8 cellular contexts compared by ENCODE assay signal in the genomic region with DNA sequence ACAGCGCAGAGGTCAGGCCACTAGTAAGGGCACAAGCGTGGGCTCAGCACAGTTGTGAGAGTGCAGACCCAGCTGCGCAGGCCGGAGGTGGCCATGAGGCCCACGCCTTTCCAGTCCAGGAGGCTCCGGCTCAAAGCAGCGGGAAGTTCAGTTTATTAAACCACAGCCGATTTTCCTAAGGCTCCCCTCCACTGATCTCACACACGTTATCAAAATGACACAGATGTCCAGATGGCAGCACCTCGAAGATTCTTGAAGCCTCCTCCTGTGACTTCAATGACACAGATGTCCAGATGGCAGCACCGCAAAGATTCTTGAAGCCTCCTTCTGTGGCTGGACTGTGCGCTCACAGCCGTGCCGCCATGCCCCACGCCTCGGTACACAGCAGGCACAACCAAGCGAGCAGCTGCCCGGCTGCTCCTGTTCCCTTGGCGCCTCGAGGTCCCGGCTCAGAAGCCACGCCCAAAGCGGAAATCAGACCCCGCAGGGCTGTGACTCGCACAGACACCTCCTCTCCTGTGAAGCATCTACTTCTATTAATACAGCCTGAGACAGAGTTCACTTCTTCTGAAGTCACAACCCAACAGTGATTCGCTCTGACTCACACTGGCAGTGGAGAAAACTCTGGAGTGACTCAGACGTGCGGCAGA.
DNase-seq lines count a peak whose midpoint lies in the region; TF ChIP-seq lines count a peak whose summit lies in the region.

No MANE protein-coding gene starts in this region.

- CTCF ChIA-PET in MCF 10A (lab: Yijun Ruan, JAX) = no interaction called here

- BruUV-seq in MCF 10A (replicated peaks; lab: Mats Ljungman, UMichigan) = no TSS peak

- H3K27me3 Mint-ChIP-seq in MCF 10A (ENCODE audit: insufficient read depth, unreplicated experiment) (no peaks in the 10 kb centered on the region), mesothelial cell of epicardium (ENCODE audit: low read depth) (no peaks in the 10 kb centered on the region)

- POLR2A ChIA-PET in MCF 10A (lab: Yijun Ruan, JAX) = no interaction called here

- no peaks in the 10 kb centered on the region for H3K27me3 ChIP-seq in breast epithelium
- H3K27me3 ChIP-seq in SJSA1 (replicated peaks) = no peaks in the 10 kb centered on the region
- no peaks in the 10 kb centered on the region for H3K27me3 ChIP-seq in effector memory CD4-positive, alpha-beta T cell (replicated peaks; ENCODE audit: control insufficient read depth, insufficient read depth, low read length, poor library complexity, severe bottlenecking)

- H3K36me3 ChIP-seq in breast epithelium (no peaks in the 10 kb centered on the region), SJSA1 (peaks cover 13% of the 10 kb centered on the region)
- H3K36me3 ChIP-seq in effector memory CD4-positive, alpha-beta T cell (ENCODE audit: control insufficient read depth, insufficient read depth, low read length) = no peaks in the 10 kb centered on the region

- H3K27ac ChIP-seq in breast epithelium (peak overlapping the region in 1 of 2 donors; percentile 1), SJSA1 (peak overlapping the region; percentile 13)
- H3K27ac ChIP-seq in effector memory CD4-positive, alpha-beta T cell (ENCODE audit: insufficient read depth, low read length, poor library complexity, severe bottlenecking) = no peak overlapping the region

- H3K9me3 ChIP-seq in breast epithelium = no peaks in the 10 kb centered on the region
- H3K9me3 ChIP-seq in SJSA1 (replicated peaks) = no peaks in the 10 kb centered on the region
- no peaks in the 10 kb centered on the region for H3K9me3 ChIP-seq in effector memory CD4-positive, alpha-beta T cell (ENCODE audit: control insufficient read depth, low read length)

- H3K4me1 Mint-ChIP-seq in MCF 10A (ENCODE audit: insufficient read depth, unreplicated experiment) = peaks cover 27% of the 10 kb centered on the region
- peaks cover 29% of the 10 kb centered on the region for H3K4me1 Mint-ChIP-seq in mesothelial cell of epicardium

- H3K27ac Mint-ChIP-seq in MCF 10A (ENCODE audit: low read depth, unreplicated experiment) = peak overlapping the region; percentile 69
- peak overlapping the region; percentile 25 for H3K27ac Mint-ChIP-seq in mesothelial cell of epicardium

- H3K36me3 Mint-ChIP-seq in MCF 10A (ENCODE audit: insufficient read depth, unreplicated experiment) = peaks cover 5% of the 10 kb centered on the region
- H3K36me3 Mint-ChIP-seq in mesothelial cell of epicardium = peaks cover 13% of the 10 kb centered on the region

- no peaks in the 10 kb centered on the region for H3K9me3 Mint-ChIP-seq in MCF 10A (ENCODE audit: unreplicated experiment)
- no peaks in the 10 kb centered on the region for H3K9me3 Mint-ChIP-seq in mesothelial cell of epicardium

- no peaks in the 10 kb centered on the region for H3K4me1 ChIP-seq in breast epithelium
- H3K4me1 ChIP-seq in SJSA1 (replicated peaks) = peaks cover 48% of the 10 kb centered on the region
- H3K4me1 ChIP-seq in effector memory CD4-positive, alpha-beta T cell (ENCODE audit: control insufficient read depth, insufficient read depth, low read length, poor library complexity, severe bottlenecking) = no peaks in the 10 kb centered on the region

- intact Hi-C loops in MCF 10A (cut with micrococcal nuclease) = loop anchor here (1.0 kb wide), 1 partner anchor 65 kb away; no protein-coding TSS in a partner anchor
- intact Hi-C loops in breast epithelium (cut with DNase I; ENCODE audit: low total_unique reads) = loop anchor here (5.0 kb wide), 1 partner anchor 1578 kb away; no protein-coding TSS in a partner anchor

- DNase-seq in MCF 10A (ENCODE audit: unreplicated experiment) (peak; percentile 94), breast epithelium (ENCODE audit: low spot score in 2 of 2) (no peak), SJSA1 (ENCODE audit: low read depth in 1 of 2, low spot score in 2 of 2) (peak; percentile 64 to 84), astrocyte of the hippocampus (ENCODE audit: low read depth, low spot score) (peak; percentile 82), mesothelial cell of epicardium (ENCODE audit: low spot score in 2 of 2, unreplicated experiment in 2 of 2) (no peak), superior temporal gyrus (ENCODE audit: extremely low spot score) (peak; percentile 35), NCI-H1694 (lab: John Stamatoyannopoulos, UW) (no peak)
- DNase-seq in effector memory CD4-positive, alpha-beta T cell = no peak

- no peak for TF ChIP-seq POLR2A in breast epithelium (IDR thresholded peaks at IDR 0.05)

- H3K4me3 ChIP-seq in breast epithelium (no peak overlapping the region), SJSA1 (no peak overlapping the region)
- no peak overlapping the region for H3K4me3 ChIP-seq in effector memory CD4-positive, alpha-beta T cell (ENCODE audit: insufficient read depth, low read depth, low read length, poor library complexity, severe bottlenecking)

- H3K4me3 Mint-ChIP-seq in MCF 10A (ENCODE audit: unreplicated experiment) (no peak overlapping the region), mesothelial cell of epicardium (no peak overlapping the region)

- TF ChIP-seq CTCF in MCF 10A (IDR thresholded peaks at IDR 0.05; ENCODE audit: unreplicated experiment) = no peak
- no peak for TF ChIP-seq CTCF in breast epithelium (IDR thresholded peaks at IDR 0.05)
- no peak for TF ChIP-seq CTCF in mesothelial cell of epicardium (IDR thresholded peaks at IDR 0.05; ENCODE audit: unreplicated experiment)

Comparison
In these comparisons a context has a peak if more than half of its experiments do, and no peak if none do; other contexts are left out.
1. DNase-seq: peak in MCF 10A (single experiment), SJSA1 (2 of 2), astrocyte of the hippocampus (single experiment) and superior temporal gyrus (single experiment); none in breast epithelium (0 of 2), mesothelial cell of epicardium (0 of 2), NCI-H1694 (single experiment) and effector memory CD4-positive, alpha-beta T cell (0 of 3).